In genomic region chr12:32107376-32108267, GRCh38 we compare ENCODE assay signal across 7 cellular contexts. TPM values are rescaled to one million over a fixed set of nuclear protein-coding genes. Genes with fewer than 3 reads are reported as not detected.
DNase-seq lines count a peak whose midpoint lies in the region; ATAC-seq and TF ChIP-seq lines count a peak whose summit lies in the region.

No MANE protein-coding gene starts in this region.

- peak; percentile 7 for ATAC-seq in HG03045 (IDR thresholded peaks at IDR 0.05; ENCODE audit: unreplicated experiment)

- CTCF ChIA-PET in SK-N-SH (lab: Yijun Ruan, JAX) = interaction anchor here (0.5 to 2.5 kb wide), 10 partner anchors 8 to 601 kb away, joined by 3 to 16 read pairs (median 3); no protein-coding TSS in a partner anchor

- H3K27ac ChIP-seq in SK-N-SH (ENCODE audit: low read depth in 2 of 2, low read length in 1 of 2) (peak overlapping the region; percentile 70 to 91), skin epidermis (peak overlapping the region in 20 of 21 experiments; percentile 39 to 89 (median 80))

- peak overlapping the region; percentile 86 to 99 for H3K4me3 ChIP-seq in SK-N-SH (ENCODE audit: low read depth in 2 of 2, low read length in 1 of 2)
- H3K4me3 ChIP-seq in astrocyte of the cerebellum (ENCODE audit: low read depth, low read length) = peak overlapping the region; percentile 82
- peak overlapping the region; percentile 80 to 95 (median 81) for H3K4me3 ChIP-seq in skin epidermis

- in situ Hi-C loops in GM13977 (cut with MboI; ENCODE audit: low pct_unique_long_range_greater_than_20kb, low sequenced_read_pairs, unreplicated experiment) = loop anchor here (25.0 kb wide), 1 partner anchor 180 kb away; no protein-coding TSS in a partner anchor
- in situ Hi-C loops in astrocyte of the cerebellum (cut with HindIII; ENCODE audit: low sequenced_read_pairs) = no loop called here

- H3K36me3 ChIP-seq in SK-N-SH (replicated peaks in 1 of 2; ENCODE audit: control insufficient read depth in 1 of 2, insufficient read depth in 2 of 2, low read length in 1 of 2) = peaks cover 0 to 4% of the 10 kb centered on the region in 2 experiments

- H2AFZ ChIP-seq in SK-N-SH (ENCODE audit: low read depth) = peak overlapping the region; percentile 85

- H3K9me3 ChIP-seq in SK-N-SH = no peaks in the 10 kb centered on the region

- peaks cover 4 to 17% of the 10 kb centered on the region in 2 experiments; a peak in 3 of 4 replicates for H3K4me1 ChIP-seq in SK-N-SH (ENCODE audit: control insufficient read depth in 1 of 2, insufficient read depth in 2 of 2, low read depth in 1 of 2, low read length in 1 of 2)

- no peak; the same call in 1 of the 2 replicates for TF ChIP-seq RAD21 in SK-N-SH (IDR thresholded peaks at IDR 0.05; ENCODE audit: low read length)

- peaks cover 7% of the 10 kb centered on the region for H4K20me1 ChIP-seq in SK-N-SH (ENCODE audit: insufficient read depth)

- POLR2A ChIA-PET in SK-N-SH (lab: Yijun Ruan, JAX) = interaction anchor here (0.6 to 2.8 kb wide), 7 partner anchors 8 to 74 kb away, joined by 3 to 11 read pairs (median 4); no protein-coding TSS in a partner anchor

- peak overlapping the region; percentile 93 for H3K9ac ChIP-seq in SK-N-SH

- H3F3A ChIP-seq in SK-N-SH (replicated peaks; ENCODE audit: insufficient read depth) = peaks cover 10% of the 10 kb centered on the region

- TF ChIP-seq CTCF in GM13977 (IDR thresholded peaks at IDR 0.05; ENCODE audit: extremely low read depth, insufficient read depth, missing control alignments) = no peak
- TF ChIP-seq CTCF in SK-N-SH (IDR thresholded peaks at IDR 0.05) = no peak
- TF ChIP-seq CTCF in astrocyte of the cerebellum (IDR thresholded peaks at IDR 0.05; ENCODE audit: low read depth, low read length, missing control alignments) = no peak

- H3K4me2 ChIP-seq in SK-N-SH = peak overlapping the region; percentile 97

- peaks cover 51% of the 10 kb centered on the region for H3K79me2 ChIP-seq in SK-N-SH (ENCODE audit: insufficient read depth)

- no peaks in the 10 kb centered on the region for H3K27me3 ChIP-seq in SK-N-SH (ENCODE audit: insufficient read depth)

- no peaks in the 10 kb centered on the region for H3K9me2 ChIP-seq in SK-N-SH

- 1% methylated on average over 14 of the region's 14 CpGs for WGBS in SK-N-SH (ENCODE audit: low lambda C conversion rate)

- no peak for TF ChIP-seq EP300 in SK-N-SH (IDR thresholded peaks at IDR 0.05; ENCODE audit: borderline replicate concordance in 1 of 2, low read depth in 1 of 2, low read length in 1 of 2)

- DNase-seq in GM13977 (ENCODE audit: low spot score) = peak; percentile 45
- peak; percentile 31 for DNase-seq in SK-N-SH
- no peak for DNase-seq in astrocyte of the cerebellum (ENCODE audit: low read depth)
- DNase-seq in iPS-NIHi11 (ENCODE audit: low spot score) = peak; percentile 49
- DNase-seq in mucosa of gallbladder (ENCODE audit: low spot score) = no peak

TF ChIP-seq in SK-N-SH, 30 proteins besides CTCF, POLR2A, EP300 and RAD21:
- no peak for TF ChIP-seq TAF1 (IDR thresholded peaks at IDR 0.05; ENCODE audit: borderline replicate concordance, low read depth, low read length)
- TF ChIP-seq JUND (IDR thresholded peaks at IDR 0.05) = 0 out of 2 replicates have a peak, but pooled peaks have one; percentile 18
- TF ChIP-seq NFIC (IDR thresholded peaks at IDR 0.05; ENCODE audit: borderline replicate concordance) = peak; percentile 31; the same call in 1 of the 2 replicates
- TF ChIP-seq, protein P1, sequence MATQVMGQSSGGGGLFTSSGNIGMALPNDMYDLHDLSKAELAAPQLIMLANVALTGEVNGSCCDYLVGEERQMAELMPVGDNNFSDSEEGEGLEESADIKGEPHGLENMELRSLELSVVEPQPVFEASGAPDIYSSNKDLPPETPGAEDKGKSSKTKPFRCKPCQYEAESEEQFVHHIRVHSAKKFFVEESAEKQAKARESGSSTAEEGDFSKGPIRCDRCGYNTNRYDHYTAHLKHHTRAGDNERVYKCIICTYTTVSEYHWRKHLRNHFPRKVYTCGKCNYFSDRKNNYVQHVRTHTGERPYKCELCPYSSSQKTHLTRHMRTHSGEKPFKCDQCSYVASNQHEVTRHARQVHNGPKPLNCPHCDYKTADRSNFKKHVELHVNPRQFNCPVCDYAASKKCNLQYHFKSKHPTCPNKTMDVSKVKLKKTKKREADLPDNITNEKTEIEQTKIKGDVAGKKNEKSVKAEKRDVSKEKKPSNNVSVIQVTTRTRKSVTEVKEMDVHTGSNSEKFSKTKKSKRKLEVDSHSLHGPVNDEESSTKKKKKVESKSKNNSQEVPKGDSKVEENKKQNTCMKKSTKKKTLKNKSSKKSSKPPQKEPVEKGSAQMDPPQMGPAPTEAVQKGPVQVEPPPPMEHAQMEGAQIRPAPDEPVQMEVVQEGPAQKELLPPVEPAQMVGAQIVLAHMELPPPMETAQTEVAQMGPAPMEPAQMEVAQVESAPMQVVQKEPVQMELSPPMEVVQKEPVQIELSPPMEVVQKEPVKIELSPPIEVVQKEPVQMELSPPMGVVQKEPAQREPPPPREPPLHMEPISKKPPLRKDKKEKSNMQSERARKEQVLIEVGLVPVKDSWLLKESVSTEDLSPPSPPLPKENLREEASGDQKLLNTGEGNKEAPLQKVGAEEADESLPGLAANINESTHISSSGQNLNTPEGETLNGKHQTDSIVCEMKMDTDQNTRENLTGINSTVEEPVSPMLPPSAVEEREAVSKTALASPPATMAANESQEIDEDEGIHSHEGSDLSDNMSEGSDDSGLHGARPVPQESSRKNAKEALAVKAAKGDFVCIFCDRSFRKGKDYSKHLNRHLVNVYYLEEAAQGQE (IDR thresholded peaks at IDR 0.05; ENCODE audit: low read depth, low read length) = no peak
- TF ChIP-seq SIN3A (IDR thresholded peaks at IDR 0.05; ENCODE audit: borderline replicate concordance, low read depth, low read length) = 0 out of 2 replicates have a peak, but pooled peaks have one; percentile 31
- TF ChIP-seq YY1 (IDR thresholded peaks at IDR 0.05; ENCODE audit: low read depth) = peak; percentile 9; the same call in 1 of the 2 replicates
- 0 out of 2 replicates have a peak, but pooled peaks have one; percentile 10 for TF ChIP-seq POLR2AphosphoS5 (IDR thresholded peaks at IDR 0.05; ENCODE audit: low read depth, low read length)
- TF ChIP-seq FOSL2 (IDR thresholded peaks at IDR 0.05; ENCODE audit: borderline replicate concordance, low read depth) = peak; percentile 10; the same call in 1 of the 2 replicates
- TF ChIP-seq MEF2A (IDR thresholded peaks at IDR 0.05; ENCODE audit: borderline replicate concordance, low read depth) = no peak
- peak; percentile 13; the same call in 1 of the 2 replicates for TF ChIP-seq SMC3 (IDR thresholded peaks at IDR 0.05; ENCODE audit: low read depth, low read length)

RNA-seq across cellular contexts. Expression of gene BICD1, which starts 1.0 kb away (rescaled TPM):
- 12.1 and 13.2 TPM in 2 replicates for polyA plus RNA-seq in SK-N-SH (2012; rRNA removed)
- 11.8 and 12.8 TPM in 2 replicates for polyA plus RNA-seq in SK-N-SH (2012; cell fraction: cytosol; rRNA removed)
- polyA plus RNA-seq in SK-N-SH (2012; cell fraction: nucleus; rRNA removed) = 37.6 and 42.3 TPM in 2 replicates
- 30.1 TPM for total RNA-seq in mucosa of gallbladder

Comparison
In these comparisons a context has a peak if more than half of its experiments do, and no peak if none do; other contexts are left out.
1. DNase-seq: peak in GM13977 (single experiment), SK-N-SH (single experiment) and iPS-NIHi11 (single experiment); none in astrocyte of the cerebellum (single experiment) and mucosa of gallbladder (single experiment).
2. Peak in every context shown above with its lines, with median percentiles within 50 percentile points of each other: H3K4me3 ChIP-seq.